ENCODE assay signal across 32 cellular contexts in genomic region chr2:129176375-129176774, GRCh38.
"Had no signal": no experiment of that assay in that cellular context is flagged by ENCODE, and none has a peak within 500 bp of the region (broad histone marks: within the 10 kb centered on the region; RNA-seq: fewer than 3 reads in every experiment).

No MANE protein-coding gene starts in this region.

- H3K27ac ChIP-seq: KMS-11, PC-9, RWPE1, SJCRH30, SK-N-MC had no signal

- H3K4me1 ChIP-seq: SJCRH30 had no signal

- H3K4me3 ChIP-seq: PC-9, SJCRH30, SK-N-MC had no signal

- FAIRE-seq: RCC 7860 had no signal

- ATAC-seq: Panc1, Right ventricle myocardium inferior, SK-N-SH treated with all-trans-retinoic acid at 6 μM for 48 hours had no signal

- H3K27me3 ChIP-seq: SJCRH30 had no signal

- DNase-seq: Karpas-422, KBM-7, MM.1S, MV-4-11, NCI-H1092, NCI-H1105, NCI-H1417 treated with DMSO at 0.1 percent for 48 hours, NCI-H1436 treated with DMSO at 0.1 percent for 48 hours, NCI-H1694 treated with DMSO at 0.1 percent for 48 hours, NCI-H187 treated with DMSO at 0.1 percent for 48 hours, NCI-H2029, NCI-H2081, NCI-H2171 treated with DMSO at 0.1 percent for 48 hours, NCI-H226, NCI-H446 treated with DMSO at 0.1 percent for 48 hours, NCI-H510A, NCI-H524, NCI-H526, NCI-H69, NCI-H748 treated with DMSO at 0.1 percent for 48 hours, NCI-H82, PC-9, SHP77, SIG-M5, SJCRH30 had no signal

- H3K9me3 ChIP-seq: SJCRH30 had no signal

- H3K36me3 ChIP-seq: SJCRH30 had no signal
